28 cellular contexts compared by ENCODE assay signal in genomic region chr11:24489477-24489876, GRCh38. TPM values are rescaled to one million over a fixed set of nuclear protein-coding genes. Genes with fewer than 3 reads are reported as not detected.
"Had no signal": no experiment of that assay in that cellular context is flagged by ENCODE, and none has a peak within 500 bp of the region (broad histone marks: within the 10 kb centered on the region; RNA-seq: fewer than 3 reads in every experiment).

No MANE protein-coding gene starts in this region.

- H3K27me3 Mint-ChIP-seq: stimulated activated memory B cell treated with anti-CD40 and anti-IgM and Interleukin-4, amounts not matched to agents 10 μg/mL and 1 μg/mL and 100 μg/mL, for 72 hours; stimulated activated naive CD8-positive, alpha-beta T cell treated with anti-CD3 and anti-CD28 coated beads, Interleukin-15, amount 100 ng/mL, for 72 hours had no signal

- H3K4me3 ChIP-seq: stomach, suprapubic skin, testis, thoracic aorta, thyroid gland, tibial artery, tibial nerve, transverse colon, upper lobe of left lung, upper lobe of right lung, uterus, vagina had no signal

- DNase-seq: stimulated activated CD4-positive, alpha-beta T cell treated with anti-CD3 and anti-CD28 coated beads, Interleukin-2, amount 100 ng/mL, for 48 hours; stimulated activated CD4-positive, alpha-beta T cell treated with anti-CD3 and anti-CD28 coated beads, Interleukin-4, amount 100 ng/mL, for 1 hour; stimulated activated CD4-positive, alpha-beta T cell treated with anti-CD3 and anti-CD28 coated beads, Interleukin-4, amount 100 ng/mL, for 24 hours; stimulated activated CD4-positive, alpha-beta T cell treated with anti-CD3 and anti-CD28 coated beads, Interleukin-4, amount 100 ng/mL, for 4 hours; stimulated activated CD8-positive, alpha-beta memory T cell treated with anti-CD3 and anti-CD28 coated beads, Interleukin-4, amount 100 ng/mL, for 48 hours; stimulated activated naive B cell treated with anti-CD40 and anti-IgM and Interleukin-4, amounts not matched to agents 10 μg/mL and 1 μg/mL and 100 μg/mL, for 72 hours; stimulated activated naive CD4-positive, alpha-beta T cell; stimulated activated naive CD4-positive, alpha-beta T cell treated with Interleukin-2 at 50 U/mL for 16 hours; stimulated activated naive CD8-positive, alpha-beta T cell treated with anti-CD3 and anti-CD28 coated beads, Interleukin-15, amount 100 ng/mL, for 72 hours; stimulated activated naive CD8-positive, alpha-beta T cell treated with anti-CD3 and anti-CD28 coated beads, Interleukin-15, Interleukin-2, amounts not matched to agents 100 U/mL and 50 U/mL, for 24 hours; stomach; substantia nigra; testis; thyroid gland; tibial artery; transverse colon; trophoblast cell; upper lobe of left lung; upper lobe of right lung; uterus had no signal

- H3K27ac Mint-ChIP-seq: stimulated activated memory B cell treated with anti-CD40 and anti-IgM and Interleukin-4, amounts not matched to agents 10 μg/mL and 1 μg/mL and 100 μg/mL, for 72 hours; stimulated activated naive B cell treated with anti-CD40 and anti-IgM and Interleukin-4, amounts not matched to agents 10 μg/mL and 1 μg/mL and 100 μg/mL, for 72 hours; stimulated activated naive CD8-positive, alpha-beta T cell treated with anti-CD3 and anti-CD28 coated beads, Interleukin-15, amount 100 ng/mL, for 72 hours; stimulated activated naive CD8-positive, alpha-beta T cell treated with anti-CD3 and anti-CD28 coated beads, Interleukin-15, Interleukin-2, amounts not matched to agents 100 ng/mL and 50 ng/mL, for 24 hours; type B pancreatic cell had no signal

- ATAC-seq: stimulated activated memory B cell treated with anti-CD40 and anti-IgM and Interleukin-4, amounts not matched to agents 10 μg/mL and 1 μg/mL and 100 μg/mL, for 72 hours; stimulated activated naive B cell treated with anti-CD40 and anti-IgM and Interleukin-4, amounts not matched to agents 10 μg/mL and 1 μg/mL and 100 μg/mL, for 72 hours; stimulated activated naive CD8-positive, alpha-beta T cell treated with anti-CD3 and anti-CD28 coated beads, Interleukin-15, amount 100 ng/mL, for 72 hours; stimulated activated naive CD8-positive, alpha-beta T cell treated with anti-CD3 and anti-CD28 coated beads, Interleukin-15, Interleukin-2, amounts not matched to agents 100 U/mL and 50 U/mL, for 24 hours; upper lobe of right lung had no signal

- H3K4me1 Mint-ChIP-seq: stimulated activated memory B cell treated with anti-CD40 and anti-IgM and Interleukin-4, amounts not matched to agents 10 μg/mL and 1 μg/mL and 100 μg/mL, for 72 hours; stimulated activated naive B cell treated with anti-CD40 and anti-IgM and Interleukin-4, amounts not matched to agents 10 μg/mL and 1 μg/mL and 100 μg/mL, for 72 hours; stimulated activated naive CD8-positive, alpha-beta T cell treated with anti-CD3 and anti-CD28 coated beads, Interleukin-15, amount 100 ng/mL, for 72 hours had no signal

- H3K4me3 Mint-ChIP-seq: stimulated activated memory B cell treated with anti-CD40 and anti-IgM and Interleukin-4, amounts not matched to agents 10 μg/mL and 1 μg/mL and 100 μg/mL, for 72 hours; stimulated activated naive B cell treated with anti-CD40 and anti-IgM and Interleukin-4, amounts not matched to agents 10 μg/mL and 1 μg/mL and 100 μg/mL, for 72 hours; stimulated activated naive CD8-positive, alpha-beta T cell treated with anti-CD3 and anti-CD28 coated beads, Interleukin-15, amount 100 ng/mL, for 72 hours; stimulated activated naive CD8-positive, alpha-beta T cell treated with anti-CD3 and anti-CD28 coated beads, Interleukin-15, Interleukin-2, amounts not matched to agents 100 ng/mL and 50 ng/mL, for 24 hours; type B pancreatic cell had no signal

- H3K27ac ChIP-seq: stomach, suprapubic skin, testis, thoracic aorta, thyroid gland, tibial artery, tibial nerve, transverse colon, upper lobe of left lung, upper lobe of right lung, uterus, vagina had no signal

- H3K36me3 Mint-ChIP-seq: stimulated activated memory B cell treated with anti-CD40 and anti-IgM and Interleukin-4, amounts not matched to agents 10 μg/mL and 1 μg/mL and 100 μg/mL, for 72 hours; stimulated activated naive B cell treated with anti-CD40 and anti-IgM and Interleukin-4, amounts not matched to agents 10 μg/mL and 1 μg/mL and 100 μg/mL, for 72 hours; type B pancreatic cell had no signal

- H3K27me3 ChIP-seq: stomach, suprapubic skin, testis, thyroid gland, tibial artery, tibial nerve, transverse colon, upper lobe of left lung, upper lobe of right lung, uterus, vagina had no signal

- H3K36me3 ChIP-seq: stomach, suprapubic skin, thoracic aorta, thyroid gland, tibial artery, tibial nerve, transverse colon, upper lobe of left lung, upper lobe of right lung, uterus, vagina had no signal

- FAIRE-seq: urothelium cell line had no signal

- H3K9me3 ChIP-seq: stomach, suprapubic skin, testis, thoracic aorta, thyroid gland, tibial artery, tibial nerve, transverse colon, upper lobe of left lung, upper lobe of right lung, uterus, vagina had no signal

- H3K4me1 ChIP-seq: stomach, suprapubic skin, testis, thyroid gland, tibial artery, tibial nerve, transverse colon, upper lobe of left lung, upper lobe of right lung, uterus, vagina had no signal

RNA-seq across cellular contexts. Expression of gene LUZP2, which starts 7.4 kb away (rescaled TPM):
- total RNA-seq: thyroid gland had no signal
